ENCODE assay signal across 8 cellular contexts in the genomic region with DNA sequence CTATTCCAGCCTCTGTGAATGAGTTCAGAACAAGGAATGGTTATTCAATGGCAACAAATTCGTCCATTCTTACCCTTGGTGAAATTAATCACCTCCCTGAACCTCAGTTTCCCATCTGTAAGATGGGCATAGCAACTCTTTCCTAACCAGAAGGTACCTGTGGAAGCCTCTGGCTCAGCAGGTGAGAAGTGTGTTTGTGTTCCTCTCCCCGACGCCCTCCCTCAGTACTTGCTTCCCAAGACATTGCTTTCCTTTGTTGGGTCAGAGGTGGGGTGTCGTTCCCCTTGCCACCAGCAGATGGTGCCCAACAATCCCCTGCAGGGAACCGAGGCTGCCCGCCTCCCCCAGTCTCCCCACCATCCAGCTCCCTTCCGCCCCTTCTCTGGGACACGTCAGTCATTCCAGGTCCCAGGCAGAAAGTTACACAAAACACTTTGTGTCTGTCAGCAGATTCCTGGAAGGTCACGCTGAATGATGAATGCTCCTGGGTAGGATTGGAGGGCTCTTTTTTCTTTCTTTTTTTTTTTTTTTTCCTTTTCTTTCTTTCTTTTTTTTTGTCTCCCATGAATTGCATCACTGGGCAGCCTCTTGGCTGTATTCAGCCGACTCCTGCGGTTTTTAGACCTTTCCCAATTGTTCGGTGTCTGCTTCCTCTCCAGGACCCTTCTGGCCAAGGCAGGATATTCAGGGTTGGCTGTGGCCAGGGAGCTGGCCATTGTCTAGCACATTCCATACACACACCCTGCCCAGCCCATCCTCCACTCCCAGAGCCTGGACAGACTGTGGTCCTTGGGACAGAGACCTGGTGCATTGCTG.
DNase-seq lines count a peak whose midpoint lies in the region; ATAC-seq and TF ChIP-seq lines count a peak whose summit lies in the region.

No MANE protein-coding gene starts in this region.

- TF ChIP-seq CTCF in OCI-LY1 (IDR thresholded peaks at IDR 0.05; ENCODE audit: low read length) (peak; percentile 98), esophagus squamous epithelium (IDR thresholded peaks at IDR 0.05) (peak; percentile 89 to 97 (median 94)), nephron (IDR thresholded peaks at IDR 0.05; ENCODE audit: unreplicated experiment in 3 of 3) (peak; percentile 90 to 97 (median 97))

- no peak overlapping the region for H2AFZ ChIP-seq in OCI-LY1 (ENCODE audit: low read length)

- no peak for TF ChIP-seq POLR2A in esophagus squamous epithelium (IDR thresholded peaks at IDR 0.05)

- H3K4me1 ChIP-seq in OCI-LY1 (ENCODE audit: insufficient read depth, low read length, severe bottlenecking) (peaks cover 54% of the 10 kb centered on the region), esophagus squamous epithelium (peaks cover 4 to 18% (median 6%) of the 10 kb centered on the region in 3 donors)

- no peaks in the 10 kb centered on the region; the same call in 1 of the 2 replicates for H3F3A ChIP-seq in OCI-LY1 (ENCODE audit: insufficient read depth, low read length)

- H3K27ac ChIP-seq in OCI-LY1 (ENCODE audit: low read depth, low read length, poor library complexity, severe bottlenecking): peak overlapping the region; percentile 98
- peak overlapping the region in 3 of 4 donors; percentile 47 to 54 (median 48) for H3K27ac ChIP-seq in esophagus squamous epithelium

- peaks cover 24% of the 10 kb centered on the region for H3K9me3 Mint-ChIP-seq in nephron

- H3K27ac Mint-ChIP-seq in nephron: peak overlapping the region; percentile 50 to 61 (median 52)

- peaks cover 8% of the 10 kb centered on the region for H3K36me3 Mint-ChIP-seq in nephron (ENCODE audit: low read depth)

- intact Hi-C loops in esophagus squamous epithelium (cut with DNase I): no loop called here

- no peaks in the 10 kb centered on the region for H3K79me2 ChIP-seq in OCI-LY1 (ENCODE audit: insufficient read depth, low read length)

- H3K9ac ChIP-seq in OCI-LY1 (ENCODE audit: low read length): peak overlapping the region; percentile 87

- peaks cover 20% of the 10 kb centered on the region for H3K4me1 Mint-ChIP-seq in nephron

- H3K27me3 Mint-ChIP-seq in nephron (ENCODE audit: low read depth): peaks cover 18% of the 10 kb centered on the region

- peak overlapping the region; percentile 23 to 34 (median 28) for H3K4me3 Mint-ChIP-seq in nephron

- peak overlapping the region; percentile 49 for H3K4me3 ChIP-seq in OCI-LY1 (ENCODE audit: low read depth, low read length, poor library complexity, severe bottlenecking)
- H3K4me3 ChIP-seq in esophagus squamous epithelium: peak overlapping the region in 2 of 4 donors; percentile 17 to 30

- no peaks in the 10 kb centered on the region for H4K20me1 ChIP-seq in OCI-LY1 (ENCODE audit: insufficient read depth, low read length)

- H3K4me2 ChIP-seq in OCI-LY1 (ENCODE audit: low read length): peak overlapping the region; percentile 83

- 8 to 11% methylated on average over 11 to 12 of the region's 12 CpGs for WGBS in esophagus squamous epithelium, 2 donors

- no peaks in the 10 kb centered on the region for H3K9me2 ChIP-seq in OCI-LY1 (ENCODE audit: low read depth, low read length)

- H3K27me3 ChIP-seq in OCI-LY1 (ENCODE audit: insufficient read depth, low read length) (no peaks in the 10 kb centered on the region), esophagus squamous epithelium (no peaks in the 10 kb centered on the region)

- peak; percentile 46 for ATAC-seq in HG03135 (IDR thresholded peaks at IDR 0.05; ENCODE audit: unreplicated experiment)

- H3K36me3 ChIP-seq in OCI-LY1 (ENCODE audit: insufficient read depth, low read length) (peaks cover 64% of the 10 kb centered on the region), esophagus squamous epithelium (no peaks in the 10 kb centered on the region)

- peak; percentile 45 for DNase-seq in NK-92 treated with Interleukin-12 subunit alpha and Interleukin-12 subunit beta, amount 100 ng/mL, for 24 hours (lab: John Stamatoyannopoulos, UW)
- DNase-seq in NK-92 (lab: John Stamatoyannopoulos, UW; ENCODE audit: unreplicated experiment) (no peak), activated T-cell treated with anti-CD3 and anti-CD28 coated beads for 48 hours (ENCODE audit: low read depth) (peak; percentile 63), esophagus squamous epithelium (lab: John Stamatoyannopoulos, UW) (peak; percentile 7)
- peak; percentile 63 for DNase-seq in stimulated activated naive CD4-positive, alpha-beta T cell treated with Interleukin-2 at 50 U/mL for 16 hours (lab: John Stamatoyannopoulos, UW)

- H3K9me3 ChIP-seq in OCI-LY1 (ENCODE audit: low read length) (peaks cover 8% of the 10 kb centered on the region; the same call in 1 of the 2 replicates), esophagus squamous epithelium (peaks cover 0 to 3% (median 0%) of the 10 kb centered on the region in 3 donors)
